ENCODE assay signal across 8 cellular contexts in genomic region chr3:9933561-9934234, GRCh38. TPM values are rescaled to one million over a fixed set of nuclear protein-coding genes. Genes with fewer than 3 reads are reported as not detected.
DNase-seq lines count a peak whose midpoint lies in the region; FAIRE-seq and TF ChIP-seq lines count a peak whose summit lies in the region.

CRELD1 (plus strand) TSS chr3:9933834; CDS start chr3:9934439, 605 bp downstream.

- H3K36me3 ChIP-seq in MG63 (no peaks in the 10 kb centered on the region; the same call in 1 of the 2 replicates), SJCRH30 (no peaks in the 10 kb centered on the region), neural progenitor cell (no peaks in the 10 kb centered on the region), stomach smooth muscle (ENCODE audit: control insufficient read depth in 2 of 2, insufficient read depth in 2 of 2, low read length in 2 of 2) (peaks cover 34 to 39% of the 10 kb centered on the region in 2 donors)

- no peaks in the 10 kb centered on the region for H3K27me3 Mint-ChIP-seq in neural progenitor cell (ENCODE audit: insufficient read depth, low read depth)

- H3K9ac ChIP-seq in neural progenitor cell, result peak within 1 kb of the TSS; percentile 88
- peak within 1 kb of the TSS; percentile 96 to 97 for H3K9ac ChIP-seq in stomach smooth muscle (ENCODE audit: low read length in 2 of 2)

- peaks cover 4% of the 10 kb centered on the region for H3K36me3 Mint-ChIP-seq in neural progenitor cell

- peak; percentile 82 for FAIRE-seq in H54 (lab: Jason Lieb, UNC)

- peaks cover 6% of the 10 kb centered on the region for H3K79me2 ChIP-seq in neural progenitor cell (ENCODE audit: low read depth)

- H3K27me3 ChIP-seq in MG63 (no peaks in the 10 kb centered on the region), SJCRH30 (no peaks in the 10 kb centered on the region), neural progenitor cell (peaks cover 11% of the 10 kb centered on the region), stomach smooth muscle (ENCODE audit: control insufficient read depth in 1 of 2, insufficient read depth in 2 of 2, low read length in 2 of 2) (no peaks in the 10 kb centered on the region)

- peaks cover 25% of the 10 kb centered on the region for H3K4me1 Mint-ChIP-seq in neural progenitor cell

- peak within 1 kb of the TSS; percentile 83 for H3K4me2 ChIP-seq in neural progenitor cell

- peaks cover 14% of the 10 kb centered on the region for H3F3A ChIP-seq in neural progenitor cell (ENCODE audit: low read depth)

- TF ChIP-seq POLR2A in H54 (IDR thresholded peaks at IDR 0.05; ENCODE audit: low read depth, low read length), result peak; percentile 37

- H3K9me3 ChIP-seq in MG63, result no peaks in the 10 kb centered on the region
- no peaks in the 10 kb centered on the region for H3K9me3 ChIP-seq in SJCRH30 (replicated peaks)
- no peaks in the 10 kb centered on the region for H3K9me3 ChIP-seq in neural progenitor cell (ENCODE audit: low read depth)
- no peaks in the 10 kb centered on the region for H3K9me3 ChIP-seq in stomach smooth muscle (ENCODE audit: control insufficient read depth in 2 of 2, low read length in 2 of 2)

- DNase-seq in ELR (ENCODE audit: low read depth), result peak; percentile 90
- DNase-seq in H54 (ENCODE audit: insufficient read length, low spot score), result peak; percentile 90
- peak; percentile 92 for DNase-seq in MG63
- DNase-seq in SJCRH30, result peak; percentile 94 to 96
- peak; percentile 96 for DNase-seq in activated gamma-delta T cell treated with Interleukin-2 at 50 U/mL for 16 hours
- peak; percentile 95 to 97 for DNase-seq in foreskin fibroblast
- peak; percentile 96 for DNase-seq in neural progenitor cell (ENCODE audit: low spot score)

- H3K4me3 Mint-ChIP-seq in neural progenitor cell, result peak within 1 kb of the TSS; percentile 99

- H3K4me3 ChIP-seq in MG63, result peak within 1 kb of the TSS; percentile 78
- peak within 1 kb of the TSS; percentile 92 for H3K4me3 ChIP-seq in SJCRH30
- H3K4me3 ChIP-seq in foreskin fibroblast (ENCODE audit: low read depth in 1 of 2, low read length in 2 of 2), result peak within 1 kb of the TSS; percentile 79 to 80
- peak within 1 kb of the TSS; percentile 60 for H3K4me3 ChIP-seq in neural progenitor cell
- peak within 1 kb of the TSS; percentile 88 to 91 for H3K4me3 ChIP-seq in stomach smooth muscle (ENCODE audit: low read length in 2 of 2)

- H3K27ac ChIP-seq in SJCRH30 (peak within 1 kb of the TSS; percentile 56), neural progenitor cell (peak within 1 kb of the TSS; percentile 80), stomach smooth muscle (ENCODE audit: low read length) (peak within 1 kb of the TSS; percentile 98)

- no peaks in the 10 kb centered on the region for H4K20me1 ChIP-seq in neural progenitor cell (ENCODE audit: low read depth)

- H3K4me1 ChIP-seq in SJCRH30 (no peaks in the 10 kb centered on the region), neural progenitor cell (peaks cover 8% of the 10 kb centered on the region), stomach smooth muscle (ENCODE audit: control insufficient read depth, insufficient read depth, low read length) (peaks cover 31% of the 10 kb centered on the region)

- H2AFZ ChIP-seq in neural progenitor cell (replicated peaks), result peak within 1 kb of the TSS; percentile 77

- H3K27ac Mint-ChIP-seq in neural progenitor cell, result peak within 1 kb of the TSS; percentile 94

- H3K9me3 Mint-ChIP-seq in neural progenitor cell, result no peaks in the 10 kb centered on the region

- TF ChIP-seq CTCF in foreskin fibroblast (IDR thresholded peaks at IDR 0.05; ENCODE audit: low read depth, low read length), result no peak
- TF ChIP-seq CTCF in neural progenitor cell (IDR thresholded peaks at IDR 0.05), result no peak

RNA-seq across cellular contexts. Expression of gene CRELD1, which starts in this region (rescaled TPM):
- total RNA-seq in MG63 (2014; rRNA removed; shearing (Covaris generic); ENCODE audit: low replicate concordance), result 19.1 and 22.6 TPM in 2 replicates
- total RNA-seq in SJCRH30 (2014; rRNA removed; shearing (Covaris generic)), result 8.1 and 8.3 TPM in 2 replicates
- total RNA-seq in neural progenitor cell (ENCODE audit: low replicate concordance), result 14.1 and 28.7 TPM in 2 replicates

Comparison
In these comparisons a context has a peak if more than half of its experiments do, and no peak if none do; other contexts are left out.
1. Peak in every context shown above with its lines: DNase-seq, H3K4me3 ChIP-seq and H3K27ac ChIP-seq.